Comparison of ENCODE assay signal across 17 cellular contexts in genomic region chr5:537621-538071, GRCh38. TPM values are rescaled to one million over a fixed set of nuclear protein-coding genes. Genes with fewer than 3 reads are reported as not detected.
DNase-seq lines count a peak whose midpoint lies in the region; ATAC-seq and TF ChIP-seq lines count a peak whose summit lies in the region.
"Had no signal": no experiment of that assay in that cellular context is flagged by ENCODE, and none has a peak within 500 bp of the region (broad histone marks: within the 10 kb centered on the region; RNA-seq: fewer than 3 reads in every experiment).

No MANE protein-coding gene starts in this region.

- no peak overlapping the region for H2BK5ac ChIP-seq in neuronal stem cell (ENCODE audit: low read length)
- no peak overlapping the region for H2BK5ac ChIP-seq in H9 (ENCODE audit: insufficient read length, low read length)

- peak overlapping the region; percentile 76 for H3K4ac ChIP-seq in neuronal stem cell (ENCODE audit: low read length)
- H3K4ac ChIP-seq in H9 (ENCODE audit: low read depth, low read length), result no peak overlapping the region

- WGBS in heart left ventricle, 4 donors, result 85 to 92% (median 88%) methylated on average over 16 of the region's 16 CpGs
- no CpG with 5 or more reads among the region's 16 CpGs for WGBS in neuronal stem cell (ENCODE audit: extremely low coverage in 2 of 2, insufficient read length in 2 of 2, insufficient replicate concordance in 1 of 2), 2 donors
- WGBS in body of pancreas, 2 donors, result 78 to 90% methylated on average over 1 to 16 of the region's 16 CpGs
- WGBS in H9 (ENCODE audit: extremely low coverage, insufficient read length, low lambda C conversion rate), result no CpG with 5 or more reads among the region's 16 CpGs

- no peak overlapping the region for H4K91ac ChIP-seq in neuronal stem cell (ENCODE audit: low read depth, low read length, poor library complexity)
- H4K91ac ChIP-seq in H9 (ENCODE audit: insufficient read length, low read depth, low read length), result no peak overlapping the region

- H3K79me2 ChIP-seq in H9 (ENCODE audit: insufficient read depth, low read length), result no peaks in the 10 kb centered on the region

- H2BK15ac ChIP-seq in neuronal stem cell (ENCODE audit: low read length) (peak overlapping the region; percentile 92), H9 (ENCODE audit: low read depth, low read length) (no peak overlapping the region)

- H4K20me1 ChIP-seq in H9 (ENCODE audit: control insufficient read depth, insufficient read depth, insufficient read length), result no peaks in the 10 kb centered on the region

- H3K9me3 Mint-ChIP-seq in immature natural killer cell, result no peaks in the 10 kb centered on the region
- H3K9me3 Mint-ChIP-seq in H9, result no peaks in the 10 kb centered on the region
- H3K9me3 Mint-ChIP-seq: HFFc6 had no signal

- H3T11ph ChIP-seq in H9 (ENCODE audit: low read length), result no peak overlapping the region

- H3K4me2 ChIP-seq in neuronal stem cell (ENCODE audit: insufficient read depth, low read length, poor library complexity, severe bottlenecking) (no peak overlapping the region), H9 (ENCODE audit: insufficient read depth, insufficient read length, low read length) (no peak overlapping the region)

- H3K14ac ChIP-seq in neuronal stem cell (ENCODE audit: low read length), result peak overlapping the region; percentile 82
- H3K14ac ChIP-seq in H9 (ENCODE audit: insufficient read depth, low read length), result no peak overlapping the region

- no peak for TF ChIP-seq POLR2A in heart left ventricle (IDR thresholded peaks at IDR 0.05)
- no peak for TF ChIP-seq POLR2A in body of pancreas (IDR thresholded peaks at IDR 0.05)

- no peak overlapping the region for H3K56ac ChIP-seq in H9 (ENCODE audit: insufficient read length, low read depth, low read length)

- peaks cover 24 to 87% (median 59%) of the 10 kb centered on the region in 9 donors for H3K27me3 ChIP-seq in heart left ventricle
- H3K27me3 ChIP-seq in left ventricle myocardium inferior (ENCODE audit: low read depth), result peaks cover 93% of the 10 kb centered on the region
- H3K27me3 ChIP-seq in neuronal stem cell (ENCODE audit: control insufficient read depth in 3 of 3, insufficient read depth in 3 of 3, low read depth in 1 of 3, low read length in 3 of 3), result peaks cover 0 to 59% (median 0%) of the 10 kb centered on the region in 3 experiments
- H3K27me3 ChIP-seq in body of pancreas, result peaks cover 0 to 5% of the 10 kb centered on the region in 2 donors
- no peaks in the 10 kb centered on the region for H3K27me3 ChIP-seq in H9 (ENCODE audit: insufficient read depth, low read length)

- no peak overlapping the region for H3K4me3 ChIP-seq in heart left ventricle
- H3K4me3 ChIP-seq in left ventricle myocardium inferior, result no peak overlapping the region
- H3K4me3 ChIP-seq in neuronal stem cell (ENCODE audit: low read length in 2 of 2), result no peak overlapping the region
- H3K4me3 ChIP-seq in body of pancreas, result no peak overlapping the region
- H3K4me3 ChIP-seq: SJCRH30 had no signal

- H2BK120ac ChIP-seq in neuronal stem cell (ENCODE audit: low read depth, low read length) (no peak overlapping the region), H9 (ENCODE audit: low read depth, low read length, poor library complexity, severe bottlenecking) (no peak overlapping the region)

- TF ChIP-seq CTCF in heart left ventricle (IDR thresholded peaks at IDR 0.05) (no peak), left ventricle myocardium inferior (IDR thresholded peaks at IDR 0.05; ENCODE audit: borderline replicate concordance) (no peak), body of pancreas (IDR thresholded peaks at IDR 0.05) (no peak), H9 (conservative IDR thresholded peaks at IDR 0.05) (no peak)

- H3K27ac ChIP-seq in heart left ventricle (no peak overlapping the region), left ventricle myocardium inferior (replicated peaks) (no peak overlapping the region), neuronal stem cell (replicated peaks; ENCODE audit: low read length) (no peak overlapping the region), body of pancreas (no peak overlapping the region), H9 (ENCODE audit: insufficient read length, low read depth, low read length) (no peak overlapping the region)
- H3K27ac ChIP-seq: SJCRH30 had no signal

- no peak overlapping the region for H2AFZ ChIP-seq in neuronal stem cell (ENCODE audit: low read length)
- no peak overlapping the region for H2AFZ ChIP-seq in H9 (ENCODE audit: low read length)

- H3K36me3 Mint-ChIP-seq in immature natural killer cell, result no peaks in the 10 kb centered on the region
- H3K36me3 Mint-ChIP-seq in H9 (ENCODE audit: insufficient read depth in 1 of 3, low read depth in 3 of 3), result no peaks in the 10 kb centered on the region

- H2BK20ac ChIP-seq in H9 (ENCODE audit: low read depth, low read length, poor library complexity, severe bottlenecking), result no peak overlapping the region

- H3K9ac ChIP-seq in neuronal stem cell (ENCODE audit: low read depth, low read length, poor library complexity) (peak overlapping the region; percentile 63), H9 (ENCODE audit: extremely low read depth, insufficient read length, low read length) (no peak overlapping the region)

- H3K27ac Mint-ChIP-seq in immature natural killer cell, result no peak overlapping the region
- peak overlapping the region in 1 of 3 experiments; percentile 19; a peak in 1 of 7 replicates for H3K27ac Mint-ChIP-seq in H9
- H3K27ac Mint-ChIP-seq: HFFc6 had no signal

- H3K27me3 Mint-ChIP-seq in immature natural killer cell (ENCODE audit: low read depth in 3 of 3) (peaks cover 1 to 11% (median 5%) of the 10 kb centered on the region in 3 donors), H9 (ENCODE audit: low read depth) (peaks cover 44% of the 10 kb centered on the region)

- H2AK5ac ChIP-seq in neuronal stem cell (ENCODE audit: low read depth, low read length), result peak overlapping the region; percentile 36
- H2AK5ac ChIP-seq in H9 (ENCODE audit: insufficient read length, low read length), result no peak overlapping the region

- H3K4me1 ChIP-seq in heart left ventricle (no peaks in the 10 kb centered on the region), left ventricle myocardium inferior (no peaks in the 10 kb centered on the region), neuronal stem cell (ENCODE audit: control insufficient read depth in 2 of 2, insufficient read depth in 1 of 2, low read depth in 1 of 2, low read length in 2 of 2) (peaks cover 24 to 36% of the 10 kb centered on the region in 2 donors), body of pancreas (peaks cover 17% of the 10 kb centered on the region), H9 (ENCODE audit: insufficient read depth, low read length) (no peaks in the 10 kb centered on the region)
- H3K4me1 ChIP-seq: SJCRH30 had no signal

- intact Hi-C loops in heart left ventricle (cut with DNase I) (no loop called here), left ventricle myocardium inferior (cut with micrococcal nuclease) (no loop called here), left cardiac atrium (cut with DNase I) (no loop called here), body of pancreas (cut with DNase I) (no loop called here)

- DNase-seq in heart left ventricle (peak in 3 of 5 donors; percentile 22 to 40 (median 22)), left ventricle myocardium inferior (no peak), left cardiac atrium (peak; percentile 11), neuronal stem cell (ENCODE audit: low spot score) (no peak), body of pancreas (no peak), immature natural killer cell (no peak), H9 (no peak)
- DNase-seq: C1 segment of cervical spinal cord, HFFc6, KG1, MV-4-11, NCI-H1417, NCI-H187, NCI-H526, PC-3, RPMI8226, SJCRH30 had no signal

- H2BK12ac ChIP-seq in neuronal stem cell (ENCODE audit: low read length), result no peak overlapping the region
- no peak overlapping the region for H2BK12ac ChIP-seq in H9 (ENCODE audit: insufficient read length, low read depth, low read length)

- no peaks in the 10 kb centered on the region for H3K23me2 ChIP-seq in H9 (ENCODE audit: insufficient read length, low read depth, low read length, poor library complexity, severe bottlenecking)

- no peak for ATAC-seq in heart left ventricle
- ATAC-seq in left cardiac atrium, result no peak
- no peak for ATAC-seq in body of pancreas
- ATAC-seq: PC-3 had no signal

- no peak overlapping the region for H3K4me3 Mint-ChIP-seq in immature natural killer cell
- no peak overlapping the region for H3K4me3 Mint-ChIP-seq in H9
- H3K4me3 Mint-ChIP-seq: HFFc6 had no signal

- no peak overlapping the region for H4K5ac ChIP-seq in H9 (ENCODE audit: insufficient read length, low read depth, low read length)

- H3K9me3 ChIP-seq in heart left ventricle (no peaks in the 10 kb centered on the region), left ventricle myocardium inferior (replicated peaks) (no peaks in the 10 kb centered on the region), neuronal stem cell (replicated peaks in 1 of 2; ENCODE audit: control insufficient read depth in 2 of 2, insufficient read depth in 1 of 2, low read depth in 1 of 2, low read length in 2 of 2) (no peaks in the 10 kb centered on the region), body of pancreas (no peaks in the 10 kb centered on the region), H9 (ENCODE audit: control insufficient read depth, low read depth, low read length) (no peaks in the 10 kb centered on the region)
- H3K9me3 ChIP-seq: SJCRH30 had no signal

- H3K79me1 ChIP-seq in neuronal stem cell (ENCODE audit: low read depth, low read length) (no peaks in the 10 kb centered on the region), H9 (ENCODE audit: insufficient read depth, low read depth, low read length, poor library complexity, severe bottlenecking) (no peaks in the 10 kb centered on the region)

- H3K36me3 ChIP-seq in heart left ventricle (no peaks in the 10 kb centered on the region), left ventricle myocardium inferior (no peaks in the 10 kb centered on the region), neuronal stem cell (replicated peaks in 1 of 2; ENCODE audit: control insufficient read depth in 2 of 2, insufficient read depth in 2 of 2, low read length in 2 of 2) (no peaks in the 10 kb centered on the region), body of pancreas (replicated peaks in 1 of 2; ENCODE audit: insufficient read depth in 1 of 2, low read depth in 2 of 2) (no peaks in the 10 kb centered on the region)
- H3K36me3 ChIP-seq: SJCRH30 had no signal

- H3K18ac ChIP-seq in neuronal stem cell (ENCODE audit: low read length) (peak overlapping the region; percentile 71), H9 (ENCODE audit: insufficient read length, low read depth, low read length) (no peak overlapping the region)

- H3K23ac ChIP-seq in neuronal stem cell (ENCODE audit: low read depth, low read length, poor library complexity), result peak overlapping the region; percentile 89
- H3K23ac ChIP-seq in H9 (ENCODE audit: insufficient read length, low read depth, low read length), result no peak overlapping the region

- H4K8ac ChIP-seq in neuronal stem cell (ENCODE audit: low read depth, low read length), result no peak overlapping the region
- no peak overlapping the region for H4K8ac ChIP-seq in H9 (replicated peaks; ENCODE audit: insufficient read length, low read depth, low read length)

- H3K4me1 Mint-ChIP-seq in immature natural killer cell (peaks cover 0 to 2% of the 10 kb centered on the region in 2 donors), H9 (peaks cover 0 to 8% of the 10 kb centered on the region in 2 experiments; a peak in 1 of 4 replicates)

RNA-seq across cellular contexts. Expression of gene SLC9A3, which starts 13.4 kb away (rescaled TPM):
- total RNA-seq in heart left ventricle (1 to 10 TPM in 6 of 9 donors, under 1 TPM in 3; 0.65 to 3.8 (median 1.1) TPM), left ventricle myocardium inferior (0.91 TPM), left cardiac atrium (under 1 TPM; 0.77 to 0.99 TPM), body of pancreas (1 to 10 TPM; 2.0 to 4.7 TPM), H9 (2021) (0.75 and 0.85 TPM in 2 replicates)
- polyA plus RNA-seq in heart left ventricle (under 1 TPM; 0.50 to 0.82 TPM), immature natural killer cell (1 to 10 TPM in 2 of 3 donors, under 1 TPM in 1; 0.66 to 1.7 (median 1.5) TPM)
- polyA plus RNA-seq in neuronal stem cell (2013, experiment 1 of 2), result 3.3 TPM
- 3.2 TPM for polyA plus RNA-seq in neuronal stem cell (2013, experiment 2 of 2)

Comparison
In these comparisons a context has a peak if more than half of its experiments do, and no peak if none do; other contexts are left out.
1. DNase-seq: peak in heart left ventricle (3 of 5) and left cardiac atrium (single experiment); none in left ventricle myocardium inferior (single experiment), neuronal stem cell (single experiment), body of pancreas (0 of 4), immature natural killer cell (0 of 3) and H9 (single experiment).